In the genomic region with DNA sequence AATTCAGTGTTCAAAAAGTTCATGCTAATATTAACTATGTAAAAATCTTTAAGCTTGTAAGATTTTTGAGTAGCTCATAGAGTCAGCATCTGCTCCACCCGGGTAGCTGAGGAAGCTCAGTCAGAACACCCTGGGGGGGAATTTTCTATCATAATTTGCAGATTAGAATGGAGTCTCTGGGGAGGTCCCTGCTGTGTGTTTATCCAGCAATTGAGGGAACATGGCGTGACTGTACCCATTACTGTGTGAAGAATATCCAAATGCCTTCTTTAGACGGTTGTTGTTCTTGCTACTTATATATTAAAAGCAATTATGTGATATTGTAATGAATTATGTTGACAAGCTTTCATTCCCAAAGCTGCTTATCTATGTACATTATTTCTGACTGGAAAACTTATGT, we compare ENCODE assay signal across 1 cellular context.
TF ChIP-seq lines count a peak whose summit lies in the region.

No MANE protein-coding gene starts in this region.

TF ChIP-seq in HepG2, 621 proteins besides CTCF, POLR2A, EP300 and RAD21 (continued from another document):
- no peak for TF ChIP-seq ZNF772 (CRISPR knock-in tag; IDR thresholded peaks at IDR 0.05)
